In the genomic region with DNA sequence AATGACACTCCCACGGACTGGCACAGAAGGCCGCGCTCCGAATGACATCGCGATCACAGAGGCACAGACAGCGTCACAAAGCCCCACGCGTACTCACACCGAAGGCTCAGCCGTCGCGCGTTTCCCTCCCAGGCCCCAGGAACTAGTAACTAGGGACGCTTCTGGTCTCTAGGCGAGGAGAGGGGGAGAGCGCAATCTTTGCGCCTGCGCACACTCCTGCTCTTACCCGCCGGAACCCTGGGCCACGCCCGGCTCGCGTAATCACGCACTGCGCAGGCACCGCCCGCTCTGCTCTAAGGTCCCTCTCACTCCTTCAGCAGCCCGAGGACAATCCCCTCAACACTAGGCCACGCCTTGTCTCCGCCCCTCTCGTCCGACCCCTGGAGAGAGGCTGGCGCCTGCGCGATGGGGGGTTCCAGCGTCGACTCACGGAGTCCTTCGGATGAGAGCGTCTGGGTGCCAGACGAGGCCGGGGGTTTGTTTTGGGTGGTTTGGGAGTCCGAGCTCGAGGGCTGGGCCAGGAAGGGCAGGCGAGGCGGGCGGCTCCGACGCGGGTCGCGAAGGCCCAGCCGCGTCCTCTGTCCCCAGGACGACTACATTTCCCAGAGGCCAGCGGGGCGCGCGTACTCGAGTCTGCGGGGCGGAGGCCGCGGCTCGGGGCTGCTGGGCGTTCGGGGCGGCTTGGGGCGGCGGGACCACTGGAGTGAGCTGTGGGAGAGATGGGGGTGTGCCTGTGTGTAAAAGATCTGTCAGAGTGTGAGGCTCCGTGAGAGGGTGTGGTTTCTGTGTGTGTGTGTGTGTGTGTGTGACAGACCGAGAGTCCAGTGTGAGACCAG, we compare ENCODE assay signal across 8 cellular contexts. TPM values are rescaled to one million over a fixed set of nuclear protein-coding genes. Genes with fewer than 3 reads are reported as not detected.
DNase-seq lines count a peak whose midpoint lies in the region; ATAC-seq, FAIRE-seq and TF ChIP-seq lines count a peak whose summit lies in the region.

A gene (plus strand): TSS at position 410 of the 836 bp plus-strand sequence. CDS start 3,717 bp downstream, outside the sequence.

- H3K4me3 ChIP-seq in NB4 (ENCODE audit: low read depth, low read length): peak within 1 kb of the TSS; percentile 25
- H3K4me3 ChIP-seq in WERI-Rb-1 (ENCODE audit: low read depth, low read length): peak within 1 kb of the TSS; percentile 69
- peak within 1 kb of the TSS; percentile 61 for H3K4me3 ChIP-seq in bronchial epithelial cell (ENCODE audit: low read depth, low read length)
- H3K4me3 ChIP-seq in iPS-18a (ENCODE audit: low read length): peak within 1 kb of the TSS; percentile 61
- H3K4me3 ChIP-seq in skeletal muscle tissue (ENCODE audit: low read length in 3 of 3): peak within 1 kb of the TSS; percentile 94 to 100 (median 98)

- peak; percentile 52 for FAIRE-seq in bronchial epithelial cell (lab: Jason Lieb, UNC)

- H3K27ac ChIP-seq in WERI-Rb-1 (peak within 1 kb of the TSS; percentile 95), iPS-18a (ENCODE audit: low read length) (no peak within 1 kb of the TSS), skeletal muscle tissue (ENCODE audit: low read depth, low read length) (peak within 1 kb of the TSS; percentile 97)

- H3K36me3 ChIP-seq in WERI-Rb-1 (no peaks in the 10 kb centered on the region), bronchial epithelial cell (ENCODE audit: control insufficient read depth, insufficient read depth, low read length) (no peaks in the 10 kb centered on the region), iPS-18a (ENCODE audit: control insufficient read depth, low read depth, low read length) (no peaks in the 10 kb centered on the region), skeletal muscle tissue (ENCODE audit: control insufficient read depth in 3 of 3, insufficient read depth in 3 of 3, low read length in 3 of 3) (peaks cover 4 to 19% (median 6%) of the 10 kb centered on the region in 3 donors)

- no peaks in the 10 kb centered on the region for H3K9me3 ChIP-seq in WERI-Rb-1 (ENCODE audit: severe bottlenecking)
- H3K9me3 ChIP-seq in iPS-18a (ENCODE audit: control insufficient read depth, low read depth, low read length): peaks cover 33% of the 10 kb centered on the region
- H3K9me3 ChIP-seq in skeletal muscle tissue (ENCODE audit: control insufficient read depth in 3 of 3, low read length in 3 of 3): peaks cover 2 to 8% (median 6%) of the 10 kb centered on the region in 3 donors

- no peak for TF ChIP-seq POLR2A in NB4 (IDR thresholded peaks at IDR 0.05; ENCODE audit: extremely low read depth, insufficient read length)

- H3K27me3 ChIP-seq in WERI-Rb-1 (ENCODE audit: insufficient read depth, low read depth, severe bottlenecking) (no peaks in the 10 kb centered on the region), bronchial epithelial cell (ENCODE audit: control insufficient read depth, insufficient read depth, low read length) (no peaks in the 10 kb centered on the region), iPS-18a (ENCODE audit: control insufficient read depth, insufficient read depth, low read length) (no peaks in the 10 kb centered on the region), skeletal muscle tissue (ENCODE audit: control insufficient read depth in 3 of 3, insufficient read depth in 3 of 3, low read length in 3 of 3) (no peaks in the 10 kb centered on the region)

- H3K4me1 ChIP-seq in iPS-18a (ENCODE audit: control insufficient read depth, low read depth, low read length) (no peaks in the 10 kb centered on the region), skeletal muscle tissue (ENCODE audit: control insufficient read depth in 3 of 3, insufficient read depth in 3 of 3, low read length in 3 of 3) (peaks cover 9 to 15% (median 10%) of the 10 kb centered on the region in 3 donors)

- DNase-seq in COLO668 (lab: John Stamatoyannopoulos, UW; ENCODE audit: unreplicated experiment) (peak; percentile 92), NB4 (ENCODE audit: low read depth) (peak; percentile 47), WERI-Rb-1 (peak; percentile 99), bronchial epithelial cell (ENCODE audit: low read depth) (peak; percentile 95), GM19240 (ENCODE audit: insufficient read length, low spot score) (no peak)

- no peak for ATAC-seq in HG03280 (IDR thresholded peaks at IDR 0.05; ENCODE audit: unreplicated experiment)

- no peak for TF ChIP-seq CTCF in NB4 (IDR thresholded peaks at IDR 0.05; ENCODE audit: low read depth, low read length)
- no peak for TF ChIP-seq CTCF in WERI-Rb-1 (IDR thresholded peaks at IDR 0.05; ENCODE audit: low read depth, low read length)
- TF ChIP-seq CTCF in bronchial epithelial cell (IDR thresholded peaks at IDR 0.05; ENCODE audit: insufficient read depth, low read length, severe bottlenecking): no peak

- no peak within 1 kb of the TSS for H3K9ac ChIP-seq in iPS-18a (ENCODE audit: low read length)
- H3K9ac ChIP-seq in skeletal muscle tissue (ENCODE audit: low read depth in 1 of 3, low read length in 3 of 3): peak within 1 kb of the TSS; percentile 90 to 92 (median 91)

RNA-seq across cellular contexts. Expression of the gene that starts here (rescaled TPM):
- total RNA-seq in bronchial epithelial cell (1.3 and 3.1 TPM in 2 replicates), skeletal muscle tissue (2.6 TPM)

Comparison
In these comparisons a context has a peak if more than half of its experiments do, and no peak if none do; other contexts are left out.
1. H3K4me3 ChIP-seq: peak in every context shown above with its lines; median percentile 98 in skeletal muscle tissue; 69 in WERI-Rb-1; 61 in bronchial epithelial cell; 61 in iPS-18a; 25 in NB4.